In genomic region chr7:123355576-123356195, GRCh38 we compare ENCODE assay signal across 13 cellular contexts.
DNase-seq lines count a peak whose midpoint lies in the region; ATAC-seq and TF ChIP-seq lines count a peak whose summit lies in the region.
"Had no signal": no experiment of that assay in that cellular context is flagged by ENCODE, and none has a peak within 500 bp of the region (broad histone marks: within the 10 kb centered on the region; RNA-seq: fewer than 3 reads in every experiment).

No MANE protein-coding gene starts in this region.

- no peaks in the 10 kb centered on the region for H4K20me1 ChIP-seq in BLaER1 treated with 17β-estradiol and CSF1 and Interleukin-3, amounts not matched to agents 10 nM and 100 nM
- no peaks in the 10 kb centered on the region for H4K20me1 ChIP-seq in HCT116 (ENCODE audit: insufficient read depth)

- in situ Hi-C loops in GM13976 (cut with MboI; ENCODE audit: low sequenced_read_pairs, unreplicated experiment), result no loop called here

- no TSS peak for BruUV-seq in HCT116 (replicated peaks; lab: Mats Ljungman, UMichigan)

- TF ChIP-seq POLR2A in HCT116 (IDR thresholded peaks at IDR 0.05; ENCODE audit: borderline replicate concordance, extremely low read depth, insufficient read depth, insufficient read length), result no peak

- H3K9me3 ChIP-seq in BLaER1 treated with 17β-estradiol and CSF1 and Interleukin-3, amounts not matched to agents 10 nM and 100 nM (replicated peaks in 1 of 11), result no peaks in the 10 kb centered on the region
- H3K9me3 ChIP-seq in HCT116 (ENCODE audit: control insufficient read depth in 1 of 2, insufficient read depth in 1 of 2, low read depth in 1 of 2, low read length in 2 of 2) (no peaks in the 10 kb centered on the region), mucosa of descending colon (no peaks in the 10 kb centered on the region)
- H3K9me3 ChIP-seq: heart left ventricle had no signal

- no peak overlapping the region for H3K4me3 ChIP-seq in BLaER1 treated with 17β-estradiol and CSF1 and Interleukin-3, amounts not matched to agents 10 nM and 100 nM
- H3K4me3 ChIP-seq in HCT116 (replicated peaks in 1 of 2; ENCODE audit: low read depth in 1 of 2, low read length in 2 of 2) (peak overlapping the region in 1 of 2 experiments; percentile 25; a peak in 1 of 4 replicates), mucosa of descending colon (no peak overlapping the region)
- H3K4me3 ChIP-seq: heart left ventricle had no signal

- H3K27ac Mint-ChIP-seq in glutamatergic neuron (ENCODE audit: unreplicated experiment) (no peak overlapping the region), progenitor cell of endocrine pancreas (no peak overlapping the region)
- H3K27ac Mint-ChIP-seq: CD8-positive, alpha-beta T cell; natural killer cell had no signal

- H3K4me3 Mint-ChIP-seq in glutamatergic neuron (ENCODE audit: unreplicated experiment) (no peak overlapping the region), progenitor cell of endocrine pancreas (ENCODE audit: low read depth) (no peak overlapping the region)
- H3K4me3 Mint-ChIP-seq: CD8-positive, alpha-beta T cell; natural killer cell had no signal

- H3K36me3 Mint-ChIP-seq in glutamatergic neuron (ENCODE audit: unreplicated experiment) (no peaks in the 10 kb centered on the region), progenitor cell of endocrine pancreas (ENCODE audit: insufficient read depth) (no peaks in the 10 kb centered on the region)
- H3K36me3 Mint-ChIP-seq: CD8-positive, alpha-beta T cell; natural killer cell had no signal

- intact Hi-C loops in HCT116 (cut with micrococcal nuclease), result no loop called here
- intact Hi-C loops in mucosa of descending colon (cut with DNase I, micrococcal nuclease), result no loop called here

- peaks cover 15% of the 10 kb centered on the region for H3K4me1 Mint-ChIP-seq in glutamatergic neuron (ENCODE audit: low read depth, unreplicated experiment)
- H3K4me1 Mint-ChIP-seq in progenitor cell of endocrine pancreas (ENCODE audit: low read depth), result no peaks in the 10 kb centered on the region
- H3K4me1 Mint-ChIP-seq: natural killer cell had no signal

- H3K27me3 Mint-ChIP-seq in glutamatergic neuron (ENCODE audit: unreplicated experiment) (peaks cover 2% of the 10 kb centered on the region), progenitor cell of endocrine pancreas (no peaks in the 10 kb centered on the region)

- RAD21 ChIA-PET in HCT116 (lab: Charles Lee; ENCODE audit: low non-redundant PET in 1 of 2, low total read pairs in 2 of 2, uncharacterized antibody in 2 of 2, unreplicated experiment in 2 of 2), result no interaction called here

- no peaks in the 10 kb centered on the region for H3K9me2 ChIP-seq in HCT116 (ENCODE audit: insufficient read depth)

- peak; percentile 98 for ATAC-seq in HCT116
- ATAC-seq in mucosa of descending colon, result no peak
- ATAC-seq in GM18519 (IDR thresholded peaks at IDR 0.05; ENCODE audit: low FRiP score, unreplicated experiment), result no peak
- ATAC-seq: CD8-positive, alpha-beta T cell; natural killer cell had no signal

- no peaks in the 10 kb centered on the region for H3K36me3 ChIP-seq in BLaER1 treated with 17β-estradiol and CSF1 and Interleukin-3, amounts not matched to agents 10 nM and 100 nM
- H3K36me3 ChIP-seq in HCT116 (ENCODE audit: control insufficient read depth in 1 of 2, insufficient read depth in 2 of 2, low read length in 2 of 2), result no peaks in the 10 kb centered on the region
- no peaks in the 10 kb centered on the region for H3K36me3 ChIP-seq in mucosa of descending colon (ENCODE audit: low read depth)
- H3K36me3 ChIP-seq: heart left ventricle had no signal

- no peaks in the 10 kb centered on the region for H3K27me3 ChIP-seq in BLaER1 treated with 17β-estradiol and CSF1 and Interleukin-3, amounts not matched to agents 10 nM and 100 nM
- H3K27me3 ChIP-seq in HCT116 (ENCODE audit: insufficient read depth, low read length), result no peaks in the 10 kb centered on the region
- H3K27me3 ChIP-seq: heart left ventricle had no signal

- no peak overlapping the region for H3K27ac ChIP-seq in BLaER1 treated with 17β-estradiol and CSF1 and Interleukin-3, amounts not matched to agents 10 nM and 100 nM
- H3K27ac ChIP-seq in HCT116 (ENCODE audit: low read depth, low read length), result no peak overlapping the region
- H3K27ac ChIP-seq: heart left ventricle had no signal

- peak in 1 of 3 experiments; percentile 46; a peak in 3 of 6 replicates for TF ChIP-seq CTCF in HCT116 (IDR thresholded peaks at IDR 0.05 in 2 of 3, conservative IDR thresholded peaks at IDR 0.05 in 1 of 3; ENCODE audit: borderline replicate concordance in 1 of 3, insufficient read depth in 1 of 3, low read depth in 2 of 3, low read length in 2 of 3)
- peak; percentile 42 for TF ChIP-seq CTCF in glutamatergic neuron (IDR thresholded peaks at IDR 0.05; ENCODE audit: partially characterized antibody, unreplicated experiment)
- no peak for TF ChIP-seq CTCF in mucosa of descending colon (IDR thresholded peaks at IDR 0.05)
- TF ChIP-seq CTCF in GM13976 (IDR thresholded peaks at IDR 0.05; ENCODE audit: borderline replicate concordance, control extremely low read depth, extremely low read depth, insufficient read depth, missing control alignments), result no peak
- TF ChIP-seq CTCF in progenitor cell of endocrine pancreas (IDR thresholded peaks at IDR 0.05; ENCODE audit: unreplicated experiment), result no peak

- TF ChIP-seq RAD21 in HCT116 (IDR thresholded peaks at IDR 0.05; ENCODE audit: low read depth), result no peak

- peak overlapping the region; percentile 90 for H2AFZ ChIP-seq in HCT116 (ENCODE audit: low read depth, low read length, poor library complexity, severe bottlenecking)

- H3K4me1 ChIP-seq in BLaER1 treated with 17β-estradiol and CSF1 and Interleukin-3, amounts not matched to agents 10 nM and 100 nM, result peaks cover 0 to 6% (median 2%) of the 10 kb centered on the region in 10 experiments; a peak in 4 of 20 replicates
- H3K4me1 ChIP-seq in HCT116 (ENCODE audit: control insufficient read depth in 1 of 2, insufficient read depth in 2 of 2, low read length in 2 of 2), result peaks cover 0 to 13% of the 10 kb centered on the region in 2 experiments; a peak in 1 of 4 replicates
- H3K4me1 ChIP-seq in mucosa of descending colon (ENCODE audit: low read depth), result no peaks in the 10 kb centered on the region
- H3K4me1 ChIP-seq: heart left ventricle had no signal

- POLR2A ChIA-PET in HCT116 (lab: Charles Lee), result no interaction called here

- H3K9me3 Mint-ChIP-seq in glutamatergic neuron (ENCODE audit: unreplicated experiment) (peaks cover 2% of the 10 kb centered on the region), progenitor cell of endocrine pancreas (ENCODE audit: low read depth) (no peaks in the 10 kb centered on the region)
- H3K9me3 Mint-ChIP-seq: CD8-positive, alpha-beta T cell had no signal

- DNase-seq in HCT116 (ENCODE audit: low read depth, low spot score), result peak; percentile 26
- DNase-seq in RPMI7951 (ENCODE audit: low read depth), result peak; percentile 1
- no peak for DNase-seq in glutamatergic neuron
- DNase-seq in mucosa of descending colon, result no peak
- no peak for DNase-seq in GM13976 (ENCODE audit: low spot score)
- DNase-seq in progenitor cell of endocrine pancreas (ENCODE audit: low spot score, unreplicated experiment), result no peak
- DNase-seq: activated CD4-positive, CD25-positive, alpha-beta regulatory T cell treated with anti-CD3 and anti-CD28 coated beads, Interleukin-2, amount 50 U/mL, for 72 hours; CD8-positive, alpha-beta T cell; heart left ventricle; natural killer cell; NCI-H524 had no signal

- CTCF ChIA-PET in HCT116 (lab: Charles Lee), result interaction anchor here (1.0 kb wide), 1 partner anchor 12 kb away, joined by 3 read pairs; no protein-coding TSS in a partner anchor

- H3K9ac ChIP-seq in BLaER1 treated with 17β-estradiol and CSF1 and Interleukin-3, amounts not matched to agents 10 nM and 100 nM, result no peak overlapping the region
- no peak overlapping the region for H3K9ac ChIP-seq in HCT116 (ENCODE audit: low read length)

- no peaks in the 10 kb centered on the region for H3K79me2 ChIP-seq in HCT116 (ENCODE audit: insufficient read depth, low read length)

- H3K4me2 ChIP-seq in BLaER1 treated with 17β-estradiol and CSF1 and Interleukin-3, amounts not matched to agents 10 nM and 100 nM, result peak overlapping the region in 6 of 11 experiments; percentile 5 to 44 (median 15); a peak in 9 of 22 replicates
- peak overlapping the region; percentile 59 for H3K4me2 ChIP-seq in HCT116 (ENCODE audit: low read length)

TF ChIP-seq in HCT116, 20 proteins besides CTCF, POLR2A, EP300 and RAD21:
- TF ChIP-seq SIN3A (IDR thresholded peaks at IDR 0.05; ENCODE audit: low read depth), result no peak
- TF ChIP-seq FOSL1 (IDR thresholded peaks at IDR 0.05; ENCODE audit: low read depth), result 0 out of 2 replicates have a peak, but pooled peaks have one; percentile 15

Comparison
In these comparisons a context has a peak if more than half of its experiments do, and no peak if none do; other contexts are left out.
1. DNase-seq: peak in HCT116 (single experiment) and RPMI7951 (single experiment); none in glutamatergic neuron (single experiment), mucosa of descending colon (0 of 3), GM13976 (single experiment) and progenitor cell of endocrine pancreas (single experiment).